In the genomic region with DNA sequence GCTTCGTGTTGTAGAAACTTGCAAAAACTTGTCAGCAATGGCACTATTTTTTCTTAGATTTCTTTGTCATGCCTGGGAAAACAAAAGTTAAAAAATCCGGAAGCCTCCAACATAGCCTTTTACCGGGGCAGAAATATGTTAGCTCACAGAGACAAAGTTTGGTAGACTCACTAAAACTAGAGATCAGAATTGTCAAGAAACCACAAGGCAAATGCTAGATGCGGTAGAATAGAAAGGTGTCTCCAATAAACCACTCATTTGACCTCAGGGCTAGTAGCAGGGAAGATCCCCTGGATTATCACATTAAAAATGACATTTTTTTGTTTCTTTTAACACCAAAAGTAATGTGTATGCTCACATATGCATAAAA, we compare ENCODE assay signal across 8 cellular contexts. TPM values are rescaled to one million over a fixed set of nuclear protein-coding genes. Genes with fewer than 3 reads are reported as not detected.
A peak's percentile ranks its signal among the peaks of the same experiment; 100 is the strongest.
DNase-seq lines count a peak whose midpoint lies in the region; ATAC-seq and TF ChIP-seq lines count a peak whose summit lies in the region.

No MANE protein-coding gene starts in this region.

- DNase-seq in AG04450 (ENCODE audit: low read depth, low spot score): no peak
- DNase-seq in brain microvascular endothelial cell: no peak
- no peak for DNase-seq in mesenchymal stem cell
- DNase-seq in DMS53 treated with DMSO at 0.1 percent for 48 hours (lab: John Stamatoyannopoulos, UW; ENCODE audit: unreplicated experiment): no peak
- no peak for DNase-seq in superior temporal gyrus (ENCODE audit: extremely low spot score)
- DNase-seq in osteocyte (ENCODE audit: extremely low spot score, unreplicated experiment): no peak

- peaks cover 6% of the 10 kb centered on the region for H3K9me3 ChIP-seq in AG04450 (ENCODE audit: control insufficient read depth, insufficient read depth, low read length)
- H3K9me3 ChIP-seq in mesenchymal stem cell (ENCODE audit: control insufficient read depth, low read length): no peaks in the 10 kb centered on the region

- POLR2A ChIA-PET in AG04450 (lab: Yijun Ruan, JAX): no interaction called here

- no peak overlapping the region for H4K8ac ChIP-seq in mesenchymal stem cell (ENCODE audit: low read length)

- no peak overlapping the region for H2AK5ac ChIP-seq in mesenchymal stem cell (ENCODE audit: low read length, severe bottlenecking)

- H3K9me3 Mint-ChIP-seq in osteocyte (ENCODE audit: unreplicated experiment): no peaks in the 10 kb centered on the region

- peaks cover 3% of the 10 kb centered on the region for H3K27me3 Mint-ChIP-seq in osteocyte (ENCODE audit: unreplicated experiment)

- H3K79me1 ChIP-seq in mesenchymal stem cell (replicated peaks; ENCODE audit: low read length, poor library complexity, severe bottlenecking): no peaks in the 10 kb centered on the region

- no peak overlapping the region for H3K18ac ChIP-seq in mesenchymal stem cell (ENCODE audit: low read depth in 1 of 2, low read length in 2 of 2)

- H3K4me3 Mint-ChIP-seq in osteocyte (ENCODE audit: unreplicated experiment): no peak overlapping the region

- 90% methylated on average over 3 of the region's 4 CpGs for WGBS in mesenchymal stem cell

- H3K36me3 Mint-ChIP-seq in osteocyte (ENCODE audit: unreplicated experiment): no peaks in the 10 kb centered on the region

- H3K27ac ChIP-seq in AG04450 (ENCODE audit: low read depth, low read length) (no peak overlapping the region), brain microvascular endothelial cell (no peak overlapping the region), mesenchymal stem cell (ENCODE audit: low read length, poor library complexity, severe bottlenecking) (no peak overlapping the region)

- H2BK120ac ChIP-seq in mesenchymal stem cell (ENCODE audit: low read depth, low read length): no peak overlapping the region

- ATAC-seq in HG03066 (IDR thresholded peaks at IDR 0.05; ENCODE audit: low read depth, unreplicated experiment) (peak; percentile 21), HG03457 (IDR thresholded peaks at IDR 0.05; ENCODE audit: unreplicated experiment) (no peak)

- peak overlapping the region; percentile 45 for H3K4me3 ChIP-seq in AG04450 (ENCODE audit: low read depth, low read length)
- H3K4me3 ChIP-seq in brain microvascular endothelial cell (ENCODE audit: low read depth, low read length): peak overlapping the region; percentile 22
- peak overlapping the region in 1 of 2 experiments; percentile 88 for H3K4me3 ChIP-seq in mesenchymal stem cell (ENCODE audit: insufficient read depth in 1 of 2, low read depth in 1 of 2, low read length in 2 of 2)

- H3K4me2 ChIP-seq in mesenchymal stem cell (ENCODE audit: low read length, poor library complexity, severe bottlenecking): no peak overlapping the region

- H3K4ac ChIP-seq in mesenchymal stem cell (ENCODE audit: low read depth in 1 of 2, low read length in 2 of 2): no peak overlapping the region

- H3K27me3 ChIP-seq in AG04450 (ENCODE audit: control insufficient read depth, insufficient read depth, low read length) (peaks cover 3% of the 10 kb centered on the region), brain microvascular endothelial cell (replicated peaks) (no peaks in the 10 kb centered on the region), mesenchymal stem cell (ENCODE audit: control insufficient read depth in 1 of 2, insufficient read depth in 1 of 2, low read length in 2 of 2) (no peaks in the 10 kb centered on the region)

- H2AFZ ChIP-seq in mesenchymal stem cell (ENCODE audit: low read depth, low read length): no peak overlapping the region

- peak overlapping the region; percentile 95 for H3K9ac ChIP-seq in mesenchymal stem cell (ENCODE audit: low read length)

- no peak overlapping the region for H2BK5ac ChIP-seq in mesenchymal stem cell (ENCODE audit: low read depth, low read length, poor library complexity, severe bottlenecking)

- H2BK15ac ChIP-seq in mesenchymal stem cell (ENCODE audit: low read depth, poor library complexity, severe bottlenecking): no peak overlapping the region

- H2BK12ac ChIP-seq in mesenchymal stem cell (ENCODE audit: low read length in 2 of 2): no peak overlapping the region

- in situ Hi-C loops in brain microvascular endothelial cell (cut with HindIII; ENCODE audit: low pct_ligation_motif_present, low sequenced_read_pairs): loop anchor here (25.0 kb wide), 1 partner anchor 271 kb away; no protein-coding TSS in a partner anchor

- H4K91ac ChIP-seq in mesenchymal stem cell (ENCODE audit: low read length): no peak overlapping the region

- no peaks in the 10 kb centered on the region for H3K4me1 ChIP-seq in mesenchymal stem cell (ENCODE audit: control insufficient read depth, insufficient read depth, low read depth, low read length)

- H3K27ac Mint-ChIP-seq in osteocyte (ENCODE audit: unreplicated experiment): no peak overlapping the region

- no peaks in the 10 kb centered on the region for H3K4me1 Mint-ChIP-seq in osteocyte (ENCODE audit: unreplicated experiment)

- H3K36me3 ChIP-seq in brain microvascular endothelial cell (replicated peaks) (no peaks in the 10 kb centered on the region), mesenchymal stem cell (ENCODE audit: control insufficient read depth in 1 of 2, insufficient read depth in 2 of 2, low read depth in 1 of 2, low read length in 2 of 2) (peaks cover 0 to 4% of the 10 kb centered on the region in 2 experiments)

- TF ChIP-seq CTCF in AG04450 (IDR thresholded peaks at IDR 0.05; ENCODE audit: low read depth, low read length) (no peak), brain microvascular endothelial cell (IDR thresholded peaks at IDR 0.05; ENCODE audit: low read depth, low read length, missing control alignments) (no peak), osteocyte (IDR thresholded peaks at IDR 0.05) (no peak)

- H3K23ac ChIP-seq in mesenchymal stem cell (ENCODE audit: low read length in 2 of 2): no peak overlapping the region

- no peak overlapping the region for H3K14ac ChIP-seq in mesenchymal stem cell (ENCODE audit: low read length in 2 of 2)

- CTCF ChIA-PET in AG04450 (lab: Charles Lee): interaction anchor here (1.0 to 2.3 kb wide), 8 partner anchors 8 to 282 kb away, joined by 3 to 28 read pairs (median 4); no protein-coding TSS in a partner anchor

RNA-seq across cellular contexts. Expression of a gene that starts 0.4 kb away (rescaled TPM):
- polyA plus RNA-seq in AG04450 (2011; rRNA removed): 1.5 and 2.6 TPM in 2 replicates
- polyA minus RNA-seq in AG04450 (2011; rRNA and poly(A)+ RNA removed): 2.8 and 3.2 TPM in 2 replicates
- polyA plus RNA-seq in mesenchymal stem cell (2013, experiment 1 of 2): 0.47 TPM
- polyA plus RNA-seq in mesenchymal stem cell (2013, experiment 2 of 2): 0.53 TPM
- 0.35 TPM in 1 of 2 replicates, not detected in the other for total RNA-seq in osteocyte
